ENCODE assay signal across 15 cellular contexts in the genomic region with DNA sequence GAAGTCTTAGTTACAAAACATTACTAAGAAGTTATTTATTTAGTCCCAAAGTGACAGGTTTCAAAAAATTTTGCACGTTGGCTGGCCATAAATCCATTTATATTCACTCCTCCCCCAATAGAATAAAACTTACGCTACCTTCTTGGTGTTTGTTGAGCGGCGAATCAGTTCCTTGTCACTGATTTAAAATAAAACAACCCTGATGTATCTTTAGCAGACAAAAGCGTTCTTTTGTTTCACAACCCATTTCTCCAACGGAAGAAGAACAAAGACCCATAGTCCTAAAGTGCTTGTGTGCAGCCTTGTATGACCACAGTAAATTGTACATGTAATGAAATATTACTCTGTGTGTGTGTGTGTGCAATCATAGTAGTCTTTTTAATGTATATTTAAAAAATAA.
DNase-seq lines count a peak whose midpoint lies in the region; ATAC-seq, FAIRE-seq and TF ChIP-seq lines count a peak whose summit lies in the region.
"Had no signal": no experiment of that assay in that cellular context is flagged by ENCODE, and none has a peak within 500 bp of the region (broad histone marks: within the 10 kb centered on the region; RNA-seq: fewer than 3 reads in every experiment).

No MANE protein-coding gene starts in this region.

- no peaks in the 10 kb centered on the region for H3K27me3 Mint-ChIP-seq in stimulated activated memory B cell treated with anti-CD40 and anti-IgM and Interleukin-4, amounts not matched to agents 10 μg/mL and 1 μg/mL and 100 μg/mL, for 72 hours
- H3K27me3 Mint-ChIP-seq: activated CD8-positive, alpha-beta memory T cell treated with anti-CD3 and anti-CD28 coated beads, Interleukin-2, amount 10 ng/mL, durations not matched to agents 7 days and 5 days; activated naive CD8-positive, alpha-beta T cell treated with anti-CD3 and anti-CD28 coated beads, Interleukin-2, amount 50 U/mL, for 24 hours; stimulated activated naive CD8-positive, alpha-beta T cell treated with anti-CD3 and anti-CD28 coated beads, Interleukin-15, amount 100 ng/mL, for 72 hours had no signal

- H3K9me3 Mint-ChIP-seq in stimulated activated memory B cell treated with anti-CD40 and anti-IgM and Interleukin-4, amounts not matched to agents 10 μg/mL and 1 μg/mL and 100 μg/mL, for 72 hours = no peaks in the 10 kb centered on the region
- H3K9me3 Mint-ChIP-seq: activated naive CD8-positive, alpha-beta T cell treated with anti-CD3 and anti-CD28 coated beads, Interleukin-2, amount 50 U/mL, for 24 hours; stimulated activated naive CD8-positive, alpha-beta T cell treated with anti-CD3 and anti-CD28 coated beads, Interleukin-15, amount 100 ng/mL, for 72 hours had no signal

- no peak for TF ChIP-seq POLR2A in GM12891 (IDR thresholded peaks at IDR 0.05; ENCODE audit: low read depth, low read length)

- peak; percentile 40 for FAIRE-seq in GM12891 (lab: Jason Lieb, UNC)
- FAIRE-seq: HTR-8/SVneo had no signal

- peaks cover 58% of the 10 kb centered on the region for H3K4me1 Mint-ChIP-seq in stimulated activated memory B cell treated with anti-CD40 and anti-IgM and Interleukin-4, amounts not matched to agents 10 μg/mL and 1 μg/mL and 100 μg/mL, for 72 hours

- no peak overlapping the region for H3K4me3 Mint-ChIP-seq in stimulated activated memory B cell treated with anti-CD40 and anti-IgM and Interleukin-4, amounts not matched to agents 10 μg/mL and 1 μg/mL and 100 μg/mL, for 72 hours
- H3K4me3 Mint-ChIP-seq: activated CD8-positive, alpha-beta memory T cell treated with anti-CD3 and anti-CD28 coated beads, Interleukin-2, amount 10 ng/mL, durations not matched to agents 7 days and 5 days; activated naive CD8-positive, alpha-beta T cell treated with anti-CD3 and anti-CD28 coated beads, Interleukin-2, amount 50 U/mL, for 24 hours; stimulated activated naive CD8-positive, alpha-beta T cell treated with anti-CD3 and anti-CD28 coated beads, Interleukin-15, amount 100 ng/mL, for 72 hours had no signal

- DNase-seq in GM12891 (ENCODE audit: insufficient read length, low spot score) = no peak
- DNase-seq in NCI-H526 (lab: John Stamatoyannopoulos, UW) = peak; percentile 85 to 89
- peak; percentile 82 for DNase-seq in foreskin melanocyte
- no peak for DNase-seq in HK-2 (ENCODE audit: unreplicated experiment)
- DNase-seq in HT-29 (ENCODE audit: low spot score) = no peak
- no peak for DNase-seq in H4 (ENCODE audit: low spot score)
- DNase-seq: activated CD4-positive, CD25-positive, alpha-beta regulatory T cell treated with anti-CD3 and anti-CD28 coated beads, Interleukin-2, amount 50 U/mL, for 72 hours; activated CD8-positive, alpha-beta memory T cell treated with anti-CD3 and anti-CD28 coated beads, Interleukin-2, amount 10 ng/mL, durations not matched to agents 7 days and 5 days; activated naive CD8-positive, alpha-beta T cell treated with anti-CD3 and anti-CD28 coated beads, Interleukin-2, amount 50 U/mL, for 24 hours; NCI-H1694 treated with DMSO at 0.1 percent for 48 hours; SK-N-SH; stimulated activated naive CD8-positive, alpha-beta T cell treated with anti-CD3 and anti-CD28 coated beads, Interleukin-15, amount 100 ng/mL, for 72 hours; T-helper 9 cell had no signal

- H3K27ac Mint-ChIP-seq in stimulated activated memory B cell treated with anti-CD40 and anti-IgM and Interleukin-4, amounts not matched to agents 10 μg/mL and 1 μg/mL and 100 μg/mL, for 72 hours = peak overlapping the region; percentile 55
- H3K27ac Mint-ChIP-seq: activated CD8-positive, alpha-beta memory T cell treated with anti-CD3 and anti-CD28 coated beads, Interleukin-2, amount 10 ng/mL, durations not matched to agents 7 days and 5 days; activated naive CD8-positive, alpha-beta T cell treated with anti-CD3 and anti-CD28 coated beads, Interleukin-2, amount 50 U/mL, for 24 hours had no signal

- peaks cover 21% of the 10 kb centered on the region for H3K36me3 Mint-ChIP-seq in stimulated activated memory B cell treated with anti-CD40 and anti-IgM and Interleukin-4, amounts not matched to agents 10 μg/mL and 1 μg/mL and 100 μg/mL, for 72 hours

- ATAC-seq in stimulated activated memory B cell treated with anti-CD40 and anti-IgM and Interleukin-4, amounts not matched to agents 10 μg/mL and 1 μg/mL and 100 μg/mL, for 72 hours = no peak
- ATAC-seq: activated CD8-positive, alpha-beta memory T cell treated with anti-CD3 and anti-CD28 coated beads, Interleukin-2, amount 10 ng/mL, durations not matched to agents 7 days and 5 days; activated naive CD8-positive, alpha-beta T cell treated with anti-CD3 and anti-CD28 coated beads, Interleukin-2, amount 50 U/mL, for 24 hours; stimulated activated naive CD8-positive, alpha-beta T cell treated with anti-CD3 and anti-CD28 coated beads, Interleukin-15, amount 100 ng/mL, for 72 hours had no signal

TF ChIP-seq in GM12891, 5 proteins besides CTCF, POLR2A, EP300 and RAD21:
- TF ChIP-seq PAX5 (IDR thresholded peaks at IDR 0.05; ENCODE audit: insufficient read depth, low read length, severe bottlenecking) = peak; percentile 51
- no peak for TF ChIP-seq POU2F2 (IDR thresholded peaks at IDR 0.05; ENCODE audit: low read depth, low read length)

Comparison
In these comparisons a context has a peak if more than half of its experiments do, and no peak if none do; other contexts are left out.
1. DNase-seq: peak in NCI-H526 (2 of 2) and foreskin melanocyte (single experiment); none in GM12891 (single experiment), HK-2 (single experiment), HT-29 (single experiment) and H4 (single experiment).